Comparison of ENCODE assay signal across 8 cellular contexts in genomic region chr18:10560457-10561045, GRCh38. TPM values are rescaled to one million over a fixed set of nuclear protein-coding genes. Genes with fewer than 3 reads are reported as not detected.
DNase-seq lines count a peak whose midpoint lies in the region; ATAC-seq and TF ChIP-seq lines count a peak whose summit lies in the region.

No MANE protein-coding gene starts in this region.

- peak; percentile 83 for DNase-seq in Ammon's horn (ENCODE audit: low spot score)
- peak; percentile 51 for DNase-seq in Jurkat, Clone E6-1 (ENCODE audit: low read depth, low spot score)
- peak; percentile 60 for DNase-seq in RPMI7951 (ENCODE audit: low read depth)
- DNase-seq in head of caudate nucleus: peak; percentile 43 to 94 (median 84)
- peak; percentile 59 to 76 (median 73) for DNase-seq in ovary
- no peak for DNase-seq in upper lobe of right lung

- H3K27ac ChIP-seq in ovary (no peak overlapping the region), upper lobe of right lung (no peak overlapping the region)

- ATAC-seq in GM19043 (IDR thresholded peaks at IDR 0.05; ENCODE audit: low read depth, unreplicated experiment) (peak; percentile 54), upper lobe of right lung (peak; percentile 66)

- peaks cover 5% of the 10 kb centered on the region for H3K36me3 Mint-ChIP-seq in activated naive CD4-positive, alpha-beta T cell treated with anti-CD3 and anti-CD28 coated beads, Interleukin-2, amount 50 U/mL, for 24 hours

- H3K4me1 ChIP-seq in ovary (ENCODE audit: insufficient read depth) (no peaks in the 10 kb centered on the region), upper lobe of right lung (peaks cover 7% of the 10 kb centered on the region)

- H3K27me3 ChIP-seq in ovary: no peaks in the 10 kb centered on the region
- no peaks in the 10 kb centered on the region for H3K27me3 ChIP-seq in upper lobe of right lung

- H3K36me3 ChIP-seq in ovary (no peaks in the 10 kb centered on the region), upper lobe of right lung (peaks cover 9% of the 10 kb centered on the region)

- intact Hi-C loops in head of caudate nucleus (cut with DNase I): no loop called here
- intact Hi-C loops in ovary (cut with DNase I): loop anchor here (10.0 kb wide), 4 partner anchors 584 to 1004 kb away; partner anchors contain the start of gene PIEZO2 (in 1 of the 4)
- intact Hi-C loops in upper lobe of right lung (cut with DNase I): no loop called here

- H3K4me1 Mint-ChIP-seq in activated naive CD4-positive, alpha-beta T cell treated with anti-CD3 and anti-CD28 coated beads, Interleukin-2, amount 50 U/mL, for 24 hours: peaks cover 13% of the 10 kb centered on the region

- TF ChIP-seq CTCF in ovary (IDR thresholded peaks at IDR 0.05) (peak; percentile 41 to 64 (median 50)), upper lobe of right lung (IDR thresholded peaks at IDR 0.05) (peak; percentile 77)

- 23 to 28% (median 26%) methylated on average over 17 of the region's 17 CpGs for WGBS in ovary, 3 donors

- no peaks in the 10 kb centered on the region for H3K9me3 Mint-ChIP-seq in activated naive CD4-positive, alpha-beta T cell treated with anti-CD3 and anti-CD28 coated beads, Interleukin-2, amount 50 U/mL, for 24 hours

- no peak for TF ChIP-seq POLR2A in ovary (IDR thresholded peaks at IDR 0.05)

- H3K4me3 Mint-ChIP-seq in activated naive CD4-positive, alpha-beta T cell treated with anti-CD3 and anti-CD28 coated beads, Interleukin-2, amount 50 U/mL, for 24 hours: peak overlapping the region; percentile 6

- TF ChIP-seq EP300 in ovary (IDR thresholded peaks at IDR 0.05): no peak

- H3K27ac Mint-ChIP-seq in activated naive CD4-positive, alpha-beta T cell treated with anti-CD3 and anti-CD28 coated beads, Interleukin-2, amount 50 U/mL, for 24 hours: no peak overlapping the region

- no peaks in the 10 kb centered on the region for H3K9me3 ChIP-seq in ovary
- no peaks in the 10 kb centered on the region for H3K9me3 ChIP-seq in upper lobe of right lung

- H3K4me3 ChIP-seq in Jurkat, Clone E6-1 (ENCODE audit: low read length): no peak overlapping the region
- H3K4me3 ChIP-seq in ovary: no peak overlapping the region
- H3K4me3 ChIP-seq in upper lobe of right lung: peak overlapping the region; percentile 25

- H3K27me3 Mint-ChIP-seq in activated naive CD4-positive, alpha-beta T cell treated with anti-CD3 and anti-CD28 coated beads, Interleukin-2, amount 50 U/mL, for 24 hours: no peaks in the 10 kb centered on the region

RNA-seq across cellular contexts. Expression of gene NAPG, which starts 34.7 kb away (rescaled TPM):
- polyA plus RNA-seq in Jurkat, Clone E6-1 (2012; ENCODE audit: insufficient read depth, insufficient read length): 24.3 TPM
- total RNA-seq in RPMI7951 (2014; rRNA removed; shearing (Covaris generic)): 31.6 and 38.3 TPM in 2 replicates
- total RNA-seq in ovary (10 to 100 TPM; 12.0 to 25.8 (median 20.7) TPM), upper lobe of right lung (29.1 TPM)
- 10 to 100 TPM in 1 of 2 donors, 1 to 10 TPM in 1; 7.9 to 14.6 TPM for polyA plus RNA-seq in ovary

Comparison
In these comparisons a context has a peak if more than half of its experiments do, and no peak if none do; other contexts are left out.
1. intact Hi-C loops: an anchor here in ovary (10.0 kb wide); none called in head of caudate nucleus and upper lobe of right lung.